1 cellular context compared by ENCODE assay signal in the genomic region with DNA sequence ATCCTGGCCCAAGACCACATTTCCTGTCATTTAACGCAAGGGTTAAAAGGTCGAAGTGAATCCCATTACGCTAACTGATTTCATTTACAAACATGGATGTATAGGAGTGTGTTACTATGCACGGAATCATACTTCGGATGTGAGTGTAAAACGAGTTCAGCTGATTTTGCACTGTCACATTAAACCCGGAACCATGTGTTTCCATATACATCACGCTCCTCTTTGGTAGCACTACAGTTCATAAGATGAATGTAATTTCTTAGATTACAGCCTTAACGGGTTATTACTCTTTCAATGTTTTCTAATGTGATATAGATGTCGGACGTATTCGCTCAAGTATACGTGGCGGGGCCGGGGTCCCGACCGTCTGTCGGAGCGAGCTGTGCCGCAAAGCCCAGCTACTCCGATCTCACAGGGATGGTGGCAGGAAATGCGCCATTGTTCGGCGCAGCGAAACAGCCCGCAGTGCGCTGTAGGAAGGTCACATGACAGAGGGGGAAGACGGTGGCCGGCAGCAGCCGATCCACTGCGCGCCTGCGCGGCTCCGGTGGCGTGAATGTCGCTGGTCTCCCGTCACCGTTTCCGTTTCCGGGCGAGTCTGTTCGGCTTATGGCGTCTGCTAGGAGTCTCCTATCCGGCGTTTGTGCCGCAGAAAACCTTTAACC.
TF ChIP-seq lines count a peak whose summit lies in the region.

No MANE protein-coding gene starts in this region.

TF ChIP-seq in HepG2, 621 proteins besides CTCF, POLR2A, EP300 and RAD21 (continued from another document and continues in another):
- TF ChIP-seq ELF3 (CRISPR knock-in tag; IDR thresholded peaks at IDR 0.05) (no peak), ETV6 (CRISPR knock-in tag; conservative IDR thresholded peaks at IDR 0.05) (no peak), NFYB (CRISPR knock-in tag; IDR thresholded peaks at IDR 0.05) (peak; percentile 46; the same call in 1 of the 2 replicates), ZNF329 (CRISPR knock-in tag; IDR thresholded peaks at IDR 0.05; ENCODE audit: low read depth) (no peak), ZNF224 (CRISPR knock-in tag; IDR thresholded peaks at IDR 0.05) (no peak), ZNF614 (CRISPR knock-in tag; IDR thresholded peaks at IDR 0.05; ENCODE audit: borderline replicate concordance) (no peak), FIP1L1 (IDR thresholded peaks at IDR 0.05; ENCODE audit: borderline replicate concordance, insufficient read depth, low read depth, low read length) (no peak), CBX2 (IDR thresholded peaks at IDR 0.05; ENCODE audit: low read depth, low read length) (no peak), CBX2 (CRISPR knock-in tag; IDR thresholded peaks at IDR 0.05; ENCODE audit: low read depth) (no peak), ZC3H4 (CRISPR knock-in tag; IDR thresholded peaks at IDR 0.05; ENCODE audit: borderline replicate concordance) (no peak), TCF7 (IDR thresholded peaks at IDR 0.05; ENCODE audit: low read depth) (no peak), MTA3 (CRISPR knock-in tag; IDR thresholded peaks at IDR 0.05) (no peak), KLF9 (CRISPR knock-in tag; IDR thresholded peaks at IDR 0.05; ENCODE audit: low read depth) (no peak), PAF1 (CRISPR knock-in tag; IDR thresholded peaks at IDR 0.05) (no peak), ZNF780A (CRISPR knock-in tag; IDR thresholded peaks at IDR 0.05) (no peak), KAT7 (CRISPR knock-in tag; IDR thresholded peaks at IDR 0.05; ENCODE audit: borderline replicate concordance) (no peak), ADNP (CRISPR knock-in tag; IDR thresholded peaks at IDR 0.05) (no peak), ZNF570 (CRISPR knock-in tag; IDR thresholded peaks at IDR 0.05; ENCODE audit: borderline replicate concordance) (no peak), ERF (CRISPR knock-in tag; IDR thresholded peaks at IDR 0.05) (no peak), ARNT (IDR thresholded peaks at IDR 0.05) (no peak), ZNF121 (CRISPR knock-in tag; IDR thresholded peaks at IDR 0.05) (no peak), ZNF644 (CRISPR knock-in tag; IDR thresholded peaks at IDR 0.05; ENCODE audit: low read depth) (peak; percentile 65; the same call in 1 of the 2 replicates), PHF20 (CRISPR knock-in tag; IDR thresholded peaks at IDR 0.05) (peak; percentile 90), PHF5A (CRISPR knock-in tag; IDR thresholded peaks at IDR 0.05; ENCODE audit: low read depth, unreplicated experiment) (no peak)
- TF ChIP-seq, protein P1, sequence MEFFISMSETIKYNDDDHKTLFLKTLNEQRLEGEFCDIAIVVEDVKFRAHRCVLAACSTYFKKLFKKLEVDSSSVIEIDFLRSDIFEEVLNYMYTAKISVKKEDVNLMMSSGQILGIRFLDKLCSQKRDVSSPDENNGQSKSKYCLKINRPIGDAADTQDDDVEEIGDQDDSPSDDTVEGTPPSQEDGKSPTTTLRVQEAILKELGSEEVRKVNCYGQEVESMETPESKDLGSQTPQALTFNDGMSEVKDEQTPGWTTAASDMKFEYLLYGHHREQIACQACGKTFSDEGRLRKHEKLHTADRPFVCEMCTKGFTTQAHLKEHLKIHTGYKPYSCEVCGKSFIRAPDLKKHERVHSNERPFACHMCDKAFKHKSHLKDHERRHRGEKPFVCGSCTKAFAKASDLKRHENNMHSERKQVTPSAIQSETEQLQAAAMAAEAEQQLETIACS (CRISPR knock-in tag; IDR thresholded peaks at IDR 0.05), result no peak
- TF ChIP-seq, protein P2, sequence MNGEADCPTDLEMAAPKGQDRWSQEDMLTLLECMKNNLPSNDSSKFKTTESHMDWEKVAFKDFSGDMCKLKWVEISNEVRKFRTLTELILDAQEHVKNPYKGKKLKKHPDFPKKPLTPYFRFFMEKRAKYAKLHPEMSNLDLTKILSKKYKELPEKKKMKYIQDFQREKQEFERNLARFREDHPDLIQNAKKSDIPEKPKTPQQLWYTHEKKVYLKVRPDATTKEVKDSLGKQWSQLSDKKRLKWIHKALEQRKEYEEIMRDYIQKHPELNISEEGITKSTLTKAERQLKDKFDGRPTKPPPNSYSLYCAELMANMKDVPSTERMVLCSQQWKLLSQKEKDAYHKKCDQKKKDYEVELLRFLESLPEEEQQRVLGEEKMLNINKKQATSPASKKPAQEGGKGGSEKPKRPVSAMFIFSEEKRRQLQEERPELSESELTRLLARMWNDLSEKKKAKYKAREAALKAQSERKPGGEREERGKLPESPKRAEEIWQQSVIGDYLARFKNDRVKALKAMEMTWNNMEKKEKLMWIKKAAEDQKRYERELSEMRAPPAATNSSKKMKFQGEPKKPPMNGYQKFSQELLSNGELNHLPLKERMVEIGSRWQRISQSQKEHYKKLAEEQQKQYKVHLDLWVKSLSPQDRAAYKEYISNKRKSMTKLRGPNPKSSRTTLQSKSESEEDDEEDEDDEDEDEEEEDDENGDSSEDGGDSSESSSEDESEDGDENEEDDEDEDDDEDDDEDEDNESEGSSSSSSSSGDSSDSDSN (CRISPR knock-in tag; IDR thresholded peaks at IDR 0.05), result no peak
- TF ChIP-seq, protein P3, sequence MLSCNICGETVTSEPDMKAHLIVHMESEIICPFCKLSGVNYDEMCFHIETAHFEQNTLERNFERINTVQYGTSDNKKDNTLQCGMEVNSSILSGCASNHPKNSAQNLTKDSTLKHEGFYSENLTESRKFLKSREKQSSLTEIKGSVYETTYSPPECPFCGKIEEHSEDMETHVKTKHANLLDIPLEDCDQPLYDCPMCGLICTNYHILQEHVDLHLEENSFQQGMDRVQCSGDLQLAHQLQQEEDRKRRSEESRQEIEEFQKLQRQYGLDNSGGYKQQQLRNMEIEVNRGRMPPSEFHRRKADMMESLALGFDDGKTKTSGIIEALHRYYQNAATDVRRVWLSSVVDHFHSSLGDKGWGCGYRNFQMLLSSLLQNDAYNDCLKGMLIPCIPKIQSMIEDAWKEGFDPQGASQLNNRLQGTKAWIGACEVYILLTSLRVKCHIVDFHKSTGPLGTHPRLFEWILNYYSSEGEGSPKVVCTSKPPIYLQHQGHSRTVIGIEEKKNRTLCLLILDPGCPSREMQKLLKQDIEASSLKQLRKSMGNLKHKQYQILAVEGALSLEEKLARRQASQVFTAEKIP (CRISPR knock-in tag; IDR thresholded peaks at IDR 0.05; ENCODE audit: borderline replicate concordance), result no peak
- TF ChIP-seq, protein P4, sequence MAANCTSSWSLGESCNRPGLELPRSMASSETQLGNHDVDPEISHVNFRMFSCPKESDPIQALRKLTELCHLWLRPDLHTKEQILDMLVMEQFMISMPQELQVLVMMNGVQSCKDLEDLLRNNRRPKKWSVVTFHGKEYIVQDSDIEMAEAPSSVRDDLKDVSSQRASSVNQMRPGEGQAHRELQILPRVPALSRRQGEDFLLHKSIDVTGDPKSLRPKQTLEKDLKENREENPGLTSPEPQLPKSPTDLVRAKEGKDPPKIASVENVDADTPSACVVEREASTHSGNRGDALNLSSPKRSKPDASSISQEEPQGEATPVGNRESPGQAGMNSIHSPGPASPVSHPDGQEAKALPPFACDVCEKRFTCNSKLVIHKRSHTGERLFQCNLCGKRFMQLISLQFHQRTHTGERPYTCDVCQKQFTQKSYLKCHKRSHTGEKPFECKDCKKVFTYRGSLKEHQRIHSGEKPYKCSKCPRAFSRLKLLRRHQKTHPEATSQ (CRISPR knock-in tag; IDR thresholded peaks at IDR 0.05; ENCODE audit: borderline replicate concordance), result no peak
- TF ChIP-seq, protein P5, sequence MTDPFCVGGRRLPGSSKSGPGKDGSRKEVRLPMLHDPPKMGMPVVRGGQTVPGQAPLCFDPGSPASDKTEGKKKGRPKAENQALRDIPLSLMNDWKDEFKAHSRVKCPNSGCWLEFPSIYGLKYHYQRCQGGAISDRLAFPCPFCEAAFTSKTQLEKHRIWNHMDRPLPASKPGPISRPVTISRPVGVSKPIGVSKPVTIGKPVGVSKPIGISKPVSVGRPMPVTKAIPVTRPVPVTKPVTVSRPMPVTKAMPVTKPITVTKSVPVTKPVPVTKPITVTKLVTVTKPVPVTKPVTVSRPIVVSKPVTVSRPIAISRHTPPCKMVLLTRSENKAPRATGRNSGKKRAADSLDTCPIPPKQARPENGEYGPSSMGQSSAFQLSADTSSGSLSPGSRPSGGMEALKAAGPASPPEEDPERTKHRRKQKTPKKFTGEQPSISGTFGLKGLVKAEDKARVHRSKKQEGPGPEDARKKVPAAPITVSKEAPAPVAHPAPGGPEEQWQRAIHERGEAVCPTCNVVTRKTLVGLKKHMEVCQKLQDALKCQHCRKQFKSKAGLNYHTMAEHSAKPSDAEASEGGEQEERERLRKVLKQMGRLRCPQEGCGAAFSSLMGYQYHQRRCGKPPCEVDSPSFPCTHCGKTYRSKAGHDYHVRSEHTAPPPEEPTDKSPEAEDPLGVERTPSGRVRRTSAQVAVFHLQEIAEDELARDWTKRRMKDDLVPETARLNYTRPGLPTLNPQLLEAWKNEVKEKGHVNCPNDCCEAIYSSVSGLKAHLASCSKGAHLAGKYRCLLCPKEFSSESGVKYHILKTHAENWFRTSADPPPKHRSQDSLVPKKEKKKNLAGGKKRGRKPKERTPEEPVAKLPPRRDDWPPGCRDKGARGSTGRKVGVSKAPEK (CRISPR knock-in tag; IDR thresholded peaks at IDR 0.05; ENCODE audit: borderline replicate concordance), result no peak
- TF ChIP-seq, protein P6, sequence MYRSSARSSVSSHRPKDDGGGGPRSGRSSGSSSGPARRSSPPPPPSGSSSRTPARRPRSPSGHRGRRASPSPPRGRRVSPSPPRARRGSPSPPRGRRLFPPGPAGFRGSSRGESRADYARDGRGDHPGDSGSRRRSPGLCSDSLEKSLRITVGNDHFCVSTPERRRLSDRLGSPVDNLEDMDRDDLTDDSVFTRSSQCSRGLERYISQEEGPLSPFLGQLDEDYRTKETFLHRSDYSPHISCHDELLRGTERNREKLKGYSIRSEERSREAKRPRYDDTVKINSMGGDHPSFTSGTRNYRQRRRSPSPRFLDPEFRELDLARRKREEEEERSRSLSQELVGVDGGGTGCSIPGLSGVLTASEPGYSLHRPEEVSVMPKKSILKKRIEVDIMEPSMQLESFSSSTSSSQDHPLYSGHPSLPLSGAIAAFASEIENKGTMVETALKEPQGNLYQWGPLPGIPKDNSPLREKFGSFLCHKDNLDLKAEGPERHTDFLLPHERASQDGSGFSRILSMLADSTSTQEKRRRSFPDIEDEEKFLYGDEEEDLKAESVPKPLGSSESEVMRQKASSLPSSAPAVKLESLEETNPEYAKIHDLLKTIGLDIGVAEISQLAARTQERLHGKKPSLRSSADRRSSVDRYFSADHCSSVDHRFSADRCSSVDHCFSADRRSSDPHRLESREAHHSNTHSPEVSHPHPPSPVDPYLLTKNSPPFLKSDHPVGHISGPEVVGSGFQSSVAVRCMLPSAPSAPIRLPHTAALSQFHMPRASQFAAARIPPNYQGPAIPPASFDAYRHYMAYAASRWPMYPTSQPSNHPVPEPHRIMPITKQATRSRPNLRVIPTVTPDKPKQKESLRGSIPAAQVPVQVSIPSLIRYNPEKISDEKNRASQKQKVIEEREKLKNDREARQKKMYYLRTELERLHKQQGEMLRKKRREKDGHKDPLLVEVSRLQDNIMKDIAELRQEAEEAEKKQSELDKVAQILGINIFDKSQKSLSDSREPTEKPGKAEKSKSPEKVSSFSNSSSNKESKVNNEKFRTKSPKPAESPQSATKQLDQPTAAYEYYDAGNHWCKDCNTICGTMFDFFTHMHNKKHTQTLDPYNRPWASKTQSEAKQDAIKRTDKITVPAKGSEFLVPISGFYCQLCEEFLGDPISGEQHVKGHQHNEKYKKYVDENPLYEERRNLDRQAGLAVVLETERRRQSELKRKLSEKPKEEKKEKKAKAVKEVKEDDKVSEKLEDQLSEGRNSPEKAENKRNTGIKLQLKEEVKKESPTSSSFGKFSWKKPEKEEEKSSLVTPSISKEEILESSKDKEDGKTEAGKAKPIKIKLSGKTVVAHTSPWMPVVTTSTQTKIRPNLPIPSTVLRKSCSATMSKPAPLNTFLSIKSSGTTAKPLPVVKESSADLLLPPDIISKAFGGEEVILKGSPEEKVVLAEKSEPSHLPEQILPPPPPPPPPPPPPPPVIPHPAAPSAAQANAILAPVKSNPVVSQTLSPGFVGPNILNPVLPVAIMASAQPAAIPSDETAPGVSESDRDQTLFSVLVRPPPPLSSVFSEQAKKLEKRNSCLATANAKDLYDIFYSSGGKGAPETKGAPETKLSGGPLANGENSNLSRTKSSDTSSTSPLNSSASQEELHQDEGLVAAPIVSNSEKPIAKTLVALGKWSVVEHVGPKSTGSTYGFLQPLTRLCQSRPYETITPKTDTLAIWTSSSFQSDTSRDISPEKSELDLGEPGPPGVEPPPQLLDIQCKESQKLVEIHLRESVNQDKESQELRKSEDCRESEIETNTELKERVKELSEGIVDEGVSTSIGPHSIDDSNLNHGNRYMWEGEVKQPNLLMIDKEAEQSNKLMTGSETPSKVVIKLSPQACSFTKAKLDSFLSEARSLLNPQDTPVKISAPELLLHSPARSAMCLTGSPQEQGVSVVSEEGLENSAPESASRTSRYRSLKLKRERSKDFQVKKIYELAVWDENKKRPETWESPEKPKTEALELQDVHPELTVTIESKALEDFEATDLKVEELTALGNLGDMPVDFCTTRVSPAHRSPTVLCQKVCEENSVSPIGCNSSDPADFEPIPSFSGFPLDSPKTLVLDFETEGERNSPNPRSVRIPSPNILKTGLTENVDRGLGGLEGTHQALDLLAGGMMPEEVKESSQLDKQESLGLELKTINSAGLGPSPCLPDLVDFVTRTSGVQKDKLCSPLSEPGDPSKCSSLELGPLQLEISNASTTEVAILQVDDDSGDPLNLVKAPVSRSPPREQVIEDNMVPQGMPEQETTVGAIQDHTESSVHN (CRISPR knock-in tag; IDR thresholded peaks at IDR 0.05), result no peak
- TF ChIP-seq, protein P7, sequence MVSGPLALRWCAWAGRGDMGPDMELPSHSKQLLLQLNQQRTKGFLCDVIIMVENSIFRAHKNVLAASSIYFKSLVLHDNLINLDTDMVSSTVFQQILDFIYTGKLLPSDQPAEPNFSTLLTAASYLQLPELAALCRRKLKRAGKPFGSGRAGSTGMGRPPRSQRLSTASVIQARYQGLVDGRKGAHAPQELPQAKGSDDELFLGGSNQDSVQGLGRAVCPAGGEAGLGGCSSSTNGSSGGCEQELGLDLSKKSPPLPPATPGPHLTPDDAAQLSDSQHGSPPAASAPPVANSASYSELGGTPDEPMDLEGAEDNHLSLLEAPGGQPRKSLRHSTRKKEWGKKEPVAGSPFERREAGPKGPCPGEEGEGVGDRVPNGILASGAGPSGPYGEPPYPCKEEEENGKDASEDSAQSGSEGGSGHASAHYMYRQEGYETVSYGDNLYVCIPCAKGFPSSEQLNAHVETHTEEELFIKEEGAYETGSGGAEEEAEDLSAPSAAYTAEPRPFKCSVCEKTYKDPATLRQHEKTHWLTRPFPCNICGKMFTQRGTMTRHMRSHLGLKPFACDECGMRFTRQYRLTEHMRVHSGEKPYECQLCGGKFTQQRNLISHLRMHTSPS (CRISPR knock-in tag; IDR thresholded peaks at IDR 0.05; ENCODE audit: low read depth), result no peak
